12 cellular contexts compared by ENCODE assay signal in genomic region chr5:59586811-59587340, GRCh38.
A peak's percentile ranks its signal among the peaks of the same experiment; 100 is the strongest.
DNase-seq lines count a peak whose midpoint lies in the region; ATAC-seq, FAIRE-seq and TF ChIP-seq lines count a peak whose summit lies in the region.
"Had no signal": no experiment of that assay in that cellular context is flagged by ENCODE, and none has a peak within 500 bp of the region (broad histone marks: within the 10 kb centered on the region; RNA-seq: fewer than 3 reads in every experiment).

No MANE protein-coding gene starts in this region.

- CTCF ChIA-PET in A549 (lab: Yijun Ruan, JAX), result interaction anchor here (0.6 to 1.5 kb wide), 10 partner anchors 10 to 819 kb away, joined by 3 to 8 read pairs (median 4); no protein-coding TSS in a partner anchor

- H2AFZ ChIP-seq in osteoblast (ENCODE audit: low read length), result no peak overlapping the region

- WGBS in A549 (ENCODE audit: missing lambda C conversion rate), result 1% methylated on average over 7 of the region's 7 CpGs

- H3K27me3 ChIP-seq in osteoblast (ENCODE audit: insufficient read depth, low read length), result peaks cover 10% of the 10 kb centered on the region
- H3K27me3 ChIP-seq: uterus had no signal

- POLR2A ChIA-PET in A549 (lab: Yijun Ruan, JAX), result interaction anchor here (1.0 to 1.4 kb wide), 3 partner anchors 10 to 73 kb away, joined by 3 to 5 read pairs (median 3); no protein-coding TSS in a partner anchor

- no peaks in the 10 kb centered on the region for H3K79me2 ChIP-seq in osteoblast (ENCODE audit: insufficient read depth, low read length)

- no peak for TF ChIP-seq EP300 in A549 (IDR thresholded peaks at IDR 0.05)

- peaks cover 53% of the 10 kb centered on the region for H3K4me1 ChIP-seq in A549
- no peaks in the 10 kb centered on the region for H3K4me1 ChIP-seq in osteoblast (ENCODE audit: insufficient read depth, low read length)
- H3K4me1 ChIP-seq: uterus had no signal

- TF ChIP-seq RAD21 in A549 (conservative IDR thresholded peaks at IDR 0.05 in 1 of 2, IDR thresholded peaks at IDR 0.05 in 1 of 2), result no peak

- peak overlapping the region; percentile 63 for H3K4me3 ChIP-seq in A549
- peak overlapping the region; percentile 43 for H3K4me3 ChIP-seq in LNCaP clone FGC (ENCODE audit: low read depth, low read length)
- H3K4me3 ChIP-seq in fibroblast of mammary gland (ENCODE audit: control insufficient read depth, low read depth, low read length), result no peak overlapping the region
- peak overlapping the region; percentile 57 for H3K4me3 ChIP-seq in osteoblast (ENCODE audit: insufficient read depth, low read length)
- H3K4me3 ChIP-seq: uterus had no signal

- FAIRE-seq in A549 (lab: Jason Lieb, UNC) (no peak), GM12892 (lab: Jason Lieb, UNC) (no peak)

- ATAC-seq in A549 (peak in 1 of 2 experiments; percentile 2; a peak in 3 of 6 replicates), GM19023 (IDR thresholded peaks at IDR 0.05; ENCODE audit: unreplicated experiment) (no peak), HG03460 (IDR thresholded peaks at IDR 0.05; ENCODE audit: unreplicated experiment) (no peak)
- ATAC-seq: naive thymus-derived CD4-positive, alpha-beta T cell had no signal

- TF ChIP-seq CTCF in A549 (IDR thresholded peaks at IDR 0.05) (no peak), LNCaP clone FGC (IDR thresholded peaks at IDR 0.05; ENCODE audit: control insufficient read depth, extremely low read depth, insufficient read depth) (no peak), fibroblast of mammary gland (conservative IDR thresholded peaks at IDR 0.05; ENCODE audit: control insufficient read depth, insufficient read depth, low read depth, low read length) (no peak), osteoblast (IDR thresholded peaks at IDR 0.05; ENCODE audit: extremely low read depth, low read depth, low read length) (no peak)

- TF ChIP-seq POLR2A in A549 (IDR thresholded peaks at IDR 0.05; ENCODE audit: low read length) (no peak), GM12892 (IDR thresholded peaks at IDR 0.05; ENCODE audit: low read depth, low read length) (no peak)

- DNase-seq in A549 (ENCODE audit: low read depth in 1 of 2, low spot score in 1 of 2) (no peak), LNCaP clone FGC (ENCODE audit: low read depth) (no peak), fibroblast of mammary gland (ENCODE audit: low read depth) (peak; percentile 24), osteoblast (ENCODE audit: insufficient read length, low spot score, missing footprints) (no peak), GM12892 (ENCODE audit: insufficient read length) (no peak), NCI-H526 treated with DMSO at 0.1 percent for 48 hours (lab: John Stamatoyannopoulos, UW) (no peak)
- DNase-seq: activated naive CD4-positive, alpha-beta T cell treated with anti-CD3 and anti-CD28 coated beads for 36 hours; cortex of kidney; naive thymus-derived CD4-positive, alpha-beta T cell had no signal

- H4K20me1 ChIP-seq in osteoblast (ENCODE audit: insufficient read depth, low read length), result no peaks in the 10 kb centered on the region

- H3K4me2 ChIP-seq in A549 (peak overlapping the region; percentile 86), osteoblast (ENCODE audit: insufficient read depth, low read length) (peak overlapping the region; percentile 75)

- H3K27ac ChIP-seq in A549, result peak overlapping the region; percentile 89 to 91
- H3K27ac ChIP-seq in osteoblast (ENCODE audit: low read depth, low read length), result no peak overlapping the region
- H3K27ac ChIP-seq: uterus had no signal

- H3K36me3 ChIP-seq in osteoblast (ENCODE audit: insufficient read depth, low read length), result no peaks in the 10 kb centered on the region
- H3K36me3 ChIP-seq: uterus had no signal

- H3K9me3 ChIP-seq in A549 (no peaks in the 10 kb centered on the region), osteoblast (ENCODE audit: low read depth, low read length) (no peaks in the 10 kb centered on the region)
- H3K9me3 ChIP-seq: uterus had no signal

TF ChIP-seq in A549, 52 proteins besides CTCF, POLR2A, EP300 and RAD21:
- TF ChIP-seq FOSL2 (IDR thresholded peaks at IDR 0.05) (no peak), FOSL2 (CRISPR knock-in tag; IDR thresholded peaks at IDR 0.05) (0 out of 2 replicates have a peak, but pooled peaks have one; percentile 3), JUN (IDR thresholded peaks at IDR 0.05) (0 out of 5 replicates have a peak, but pooled peaks of 1 of the 2 experiments have one; percentile 8), HMGXB4 (CRISPR knock-in tag; IDR thresholded peaks at IDR 0.05; ENCODE audit: borderline replicate concordance) (0 out of 2 replicates have a peak, but pooled peaks have one; percentile 11), BCL3 (IDR thresholded peaks at IDR 0.05) (no peak)
